1 cellular context compared by ENCODE assay signal in the genomic region with DNA sequence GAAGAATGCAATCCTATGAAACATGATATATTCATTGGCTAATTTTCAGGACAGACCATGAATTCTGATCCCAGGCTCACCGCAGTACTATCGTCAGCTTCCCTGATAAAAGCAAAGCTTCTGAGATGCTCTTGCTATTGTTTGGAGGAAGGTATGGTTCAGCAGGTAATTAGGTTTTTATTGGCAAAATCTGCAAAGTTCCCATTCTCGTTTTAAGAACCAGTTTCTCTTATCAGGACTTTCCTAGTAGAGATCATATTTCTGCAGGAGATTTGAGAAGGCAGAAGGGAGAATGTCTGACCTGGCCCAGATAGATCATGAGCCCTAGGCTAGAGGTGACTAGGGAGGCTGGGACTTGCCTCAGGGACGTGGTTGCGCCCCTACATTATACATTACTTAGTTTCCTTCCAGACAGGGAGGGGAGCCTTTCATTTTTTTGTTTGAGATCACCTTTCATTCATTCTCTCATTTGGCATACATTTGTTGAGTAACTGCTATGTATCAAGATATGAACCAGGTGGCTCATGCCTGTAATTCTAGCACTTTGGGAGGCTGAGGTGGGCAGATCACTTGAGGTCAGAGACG.
TF ChIP-seq lines count a peak whose summit lies in the region.

No MANE protein-coding gene starts in this region.

TF ChIP-seq in HepG2, 621 proteins besides CTCF, POLR2A, EP300 and RAD21 (continued from another document):
- TF ChIP-seq, protein P1, sequence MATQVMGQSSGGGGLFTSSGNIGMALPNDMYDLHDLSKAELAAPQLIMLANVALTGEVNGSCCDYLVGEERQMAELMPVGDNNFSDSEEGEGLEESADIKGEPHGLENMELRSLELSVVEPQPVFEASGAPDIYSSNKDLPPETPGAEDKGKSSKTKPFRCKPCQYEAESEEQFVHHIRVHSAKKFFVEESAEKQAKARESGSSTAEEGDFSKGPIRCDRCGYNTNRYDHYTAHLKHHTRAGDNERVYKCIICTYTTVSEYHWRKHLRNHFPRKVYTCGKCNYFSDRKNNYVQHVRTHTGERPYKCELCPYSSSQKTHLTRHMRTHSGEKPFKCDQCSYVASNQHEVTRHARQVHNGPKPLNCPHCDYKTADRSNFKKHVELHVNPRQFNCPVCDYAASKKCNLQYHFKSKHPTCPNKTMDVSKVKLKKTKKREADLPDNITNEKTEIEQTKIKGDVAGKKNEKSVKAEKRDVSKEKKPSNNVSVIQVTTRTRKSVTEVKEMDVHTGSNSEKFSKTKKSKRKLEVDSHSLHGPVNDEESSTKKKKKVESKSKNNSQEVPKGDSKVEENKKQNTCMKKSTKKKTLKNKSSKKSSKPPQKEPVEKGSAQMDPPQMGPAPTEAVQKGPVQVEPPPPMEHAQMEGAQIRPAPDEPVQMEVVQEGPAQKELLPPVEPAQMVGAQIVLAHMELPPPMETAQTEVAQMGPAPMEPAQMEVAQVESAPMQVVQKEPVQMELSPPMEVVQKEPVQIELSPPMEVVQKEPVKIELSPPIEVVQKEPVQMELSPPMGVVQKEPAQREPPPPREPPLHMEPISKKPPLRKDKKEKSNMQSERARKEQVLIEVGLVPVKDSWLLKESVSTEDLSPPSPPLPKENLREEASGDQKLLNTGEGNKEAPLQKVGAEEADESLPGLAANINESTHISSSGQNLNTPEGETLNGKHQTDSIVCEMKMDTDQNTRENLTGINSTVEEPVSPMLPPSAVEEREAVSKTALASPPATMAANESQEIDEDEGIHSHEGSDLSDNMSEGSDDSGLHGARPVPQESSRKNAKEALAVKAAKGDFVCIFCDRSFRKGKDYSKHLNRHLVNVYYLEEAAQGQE (IDR thresholded peaks at IDR 0.05; ENCODE audit: borderline replicate concordance in 1 of 2, low read depth in 1 of 2, low read length in 2 of 2) = no peak
- TF ChIP-seq NR3C1 (CRISPR knock-in tag; IDR thresholded peaks at IDR 0.05) (no peak), TEAD2 (CRISPR knock-in tag; IDR thresholded peaks at IDR 0.05) (no peak), TERF1 (CRISPR knock-in tag; IDR thresholded peaks at IDR 0.05) (no peak)
- TF ChIP-seq, protein P2, sequence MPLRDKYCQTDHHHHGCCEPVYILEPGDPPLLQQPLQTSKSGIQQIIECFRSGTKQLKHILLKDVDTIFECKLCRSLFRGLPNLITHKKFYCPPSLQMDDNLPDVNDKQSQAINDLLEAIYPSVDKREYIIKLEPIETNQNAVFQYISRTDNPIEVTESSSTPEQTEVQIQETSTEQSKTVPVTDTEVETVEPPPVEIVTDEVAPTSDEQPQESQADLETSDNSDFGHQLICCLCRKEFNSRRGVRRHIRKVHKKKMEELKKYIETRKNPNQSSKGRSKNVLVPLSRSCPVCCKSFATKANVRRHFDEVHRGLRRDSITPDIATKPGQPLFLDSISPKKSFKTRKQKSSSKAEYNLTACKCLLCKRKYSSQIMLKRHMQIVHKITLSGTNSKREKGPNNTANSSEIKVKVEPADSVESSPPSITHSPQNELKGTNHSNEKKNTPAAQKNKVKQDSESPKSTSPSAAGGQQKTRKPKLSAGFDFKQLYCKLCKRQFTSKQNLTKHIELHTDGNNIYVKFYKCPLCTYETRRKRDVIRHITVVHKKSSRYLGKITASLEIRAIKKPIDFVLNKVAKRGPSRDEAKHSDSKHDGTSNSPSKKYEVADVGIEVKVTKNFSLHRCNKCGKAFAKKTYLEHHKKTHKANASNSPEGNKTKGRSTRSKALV (CRISPR knock-in tag; IDR thresholded peaks at IDR 0.05) = no peak
